In the genomic region with DNA sequence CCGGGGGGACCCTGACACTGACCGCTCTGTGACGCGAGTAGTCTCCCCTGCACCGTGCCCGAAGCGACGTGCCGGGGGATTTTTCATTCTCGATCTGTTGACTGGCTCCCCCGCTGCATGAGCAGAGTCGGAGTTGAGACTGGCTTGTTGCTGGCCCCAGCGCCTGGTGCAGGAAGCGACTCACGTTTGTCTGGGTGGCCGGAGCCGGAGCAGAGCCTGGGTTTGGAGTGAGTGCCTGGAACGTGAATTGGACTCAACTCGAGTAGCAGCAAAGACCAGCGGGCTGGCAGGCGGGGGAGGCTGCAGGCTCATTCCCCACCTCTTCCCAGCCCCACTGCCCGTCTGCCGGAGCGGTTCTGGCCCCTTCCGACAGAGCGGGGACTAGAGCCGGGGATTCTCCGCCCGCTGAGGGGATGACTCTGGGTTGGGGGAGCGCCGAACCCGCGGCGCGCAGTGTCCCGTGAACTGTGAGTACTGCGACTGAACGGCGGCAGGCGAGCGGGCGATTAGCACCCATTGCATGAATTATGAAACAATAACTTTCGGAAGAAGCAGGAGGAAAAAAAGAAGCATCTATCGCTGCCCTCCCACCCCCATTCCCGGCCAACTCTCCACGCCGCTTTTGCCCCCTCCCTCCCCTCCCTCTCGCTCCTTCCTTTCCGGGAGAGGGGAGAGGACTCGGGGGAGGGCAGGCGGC, we compare ENCODE assay signal across 1 cellular context.
TF ChIP-seq lines count a peak whose summit lies in the region.

No MANE protein-coding gene starts in this region.

TF ChIP-seq in HepG2, 621 proteins besides CTCF, POLR2A, EP300 and RAD21:
- TF ChIP-seq, protein P1, sequence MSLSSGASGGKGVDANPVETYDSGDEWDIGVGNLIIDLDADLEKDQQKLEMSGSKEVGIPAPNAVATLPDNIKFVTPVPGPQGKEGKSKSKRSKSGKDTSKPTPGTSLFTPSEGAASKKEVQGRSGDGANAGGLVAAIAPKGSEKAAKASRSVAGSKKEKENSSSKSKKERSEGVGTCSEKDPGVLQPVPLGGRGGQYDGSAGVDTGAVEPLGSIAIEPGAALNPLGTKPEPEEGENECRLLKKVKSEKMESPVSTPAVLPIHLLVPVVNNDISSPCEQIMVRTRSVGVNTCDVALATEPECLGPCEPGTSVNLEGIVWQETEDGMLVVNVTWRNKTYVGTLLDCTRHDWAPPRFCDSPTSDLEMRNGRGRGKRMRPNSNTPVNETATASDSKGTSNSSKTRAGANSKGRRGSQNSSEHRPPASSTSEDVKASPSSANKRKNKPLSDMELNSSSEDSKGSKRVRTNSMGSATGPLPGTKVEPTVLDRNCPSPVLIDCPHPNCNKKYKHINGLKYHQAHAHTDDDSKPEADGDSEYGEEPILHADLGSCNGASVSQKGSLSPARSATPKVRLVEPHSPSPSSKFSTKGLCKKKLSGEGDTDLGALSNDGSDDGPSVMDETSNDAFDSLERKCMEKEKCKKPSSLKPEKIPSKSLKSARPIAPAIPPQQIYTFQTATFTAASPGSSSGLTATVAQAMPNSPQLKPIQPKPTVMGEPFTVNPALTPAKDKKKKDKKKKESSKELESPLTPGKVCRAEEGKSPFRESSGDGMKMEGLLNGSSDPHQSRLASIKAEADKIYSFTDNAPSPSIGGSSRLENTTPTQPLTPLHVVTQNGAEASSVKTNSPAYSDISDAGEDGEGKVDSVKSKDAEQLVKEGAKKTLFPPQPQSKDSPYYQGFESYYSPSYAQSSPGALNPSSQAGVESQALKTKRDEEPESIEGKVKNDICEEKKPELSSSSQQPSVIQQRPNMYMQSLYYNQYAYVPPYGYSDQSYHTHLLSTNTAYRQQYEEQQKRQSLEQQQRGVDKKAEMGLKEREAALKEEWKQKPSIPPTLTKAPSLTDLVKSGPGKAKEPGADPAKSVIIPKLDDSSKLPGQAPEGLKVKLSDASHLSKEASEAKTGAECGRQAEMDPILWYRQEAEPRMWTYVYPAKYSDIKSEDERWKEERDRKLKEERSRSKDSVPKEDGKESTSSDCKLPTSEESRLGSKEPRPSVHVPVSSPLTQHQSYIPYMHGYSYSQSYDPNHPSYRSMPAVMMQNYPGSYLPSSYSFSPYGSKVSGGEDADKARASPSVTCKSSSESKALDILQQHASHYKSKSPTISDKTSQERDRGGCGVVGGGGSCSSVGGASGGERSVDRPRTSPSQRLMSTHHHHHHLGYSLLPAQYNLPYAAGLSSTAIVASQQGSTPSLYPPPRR (CRISPR knock-in tag; IDR thresholded peaks at IDR 0.05; ENCODE audit: borderline replicate concordance), result no peak
- TF ChIP-seq ZFP62 (CRISPR knock-in tag; IDR thresholded peaks at IDR 0.05) (no peak), ZNF513 (CRISPR knock-in tag; conservative IDR thresholded peaks at IDR 0.05) (no peak), ZNF83 (CRISPR knock-in tag; IDR thresholded peaks at IDR 0.05; ENCODE audit: borderline replicate concordance) (no peak), ZNF101 (CRISPR knock-in tag; IDR thresholded peaks at IDR 0.05; ENCODE audit: borderline replicate concordance, low read depth) (no peak), ZNF746 (CRISPR knock-in tag; IDR thresholded peaks at IDR 0.05) (no peak), ZNF431 (CRISPR knock-in tag; IDR thresholded peaks at IDR 0.05; ENCODE audit: borderline replicate concordance, low read depth) (no peak), ZKSCAN5 (CRISPR knock-in tag; IDR thresholded peaks at IDR 0.05) (no peak), JUND (CRISPR knock-in tag; IDR thresholded peaks at IDR 0.05) (no peak), WIZ (CRISPR knock-in tag; IDR thresholded peaks at IDR 0.05) (no peak), SALL2 (CRISPR knock-in tag; IDR thresholded peaks at IDR 0.05) (no peak), HNRNPL (IDR thresholded peaks at IDR 0.05; ENCODE audit: low read depth, low read length) (no peak), HDAC1 (CRISPR knock-in tag; IDR thresholded peaks at IDR 0.05) (no peak), ZNF138 (CRISPR knock-in tag; IDR thresholded peaks at IDR 0.05; ENCODE audit: low read depth) (no peak), FOSL2 (CRISPR knock-in tag; IDR thresholded peaks at IDR 0.05) (no peak), ZNF280D (CRISPR knock-in tag; IDR thresholded peaks at IDR 0.05) (no peak), ZNF234 (CRISPR knock-in tag; conservative IDR thresholded peaks at IDR 0.05) (no peak), CHD2 (IDR thresholded peaks at IDR 0.05; ENCODE audit: low read depth, low read length) (no peak)
- TF ChIP-seq, protein P2, sequence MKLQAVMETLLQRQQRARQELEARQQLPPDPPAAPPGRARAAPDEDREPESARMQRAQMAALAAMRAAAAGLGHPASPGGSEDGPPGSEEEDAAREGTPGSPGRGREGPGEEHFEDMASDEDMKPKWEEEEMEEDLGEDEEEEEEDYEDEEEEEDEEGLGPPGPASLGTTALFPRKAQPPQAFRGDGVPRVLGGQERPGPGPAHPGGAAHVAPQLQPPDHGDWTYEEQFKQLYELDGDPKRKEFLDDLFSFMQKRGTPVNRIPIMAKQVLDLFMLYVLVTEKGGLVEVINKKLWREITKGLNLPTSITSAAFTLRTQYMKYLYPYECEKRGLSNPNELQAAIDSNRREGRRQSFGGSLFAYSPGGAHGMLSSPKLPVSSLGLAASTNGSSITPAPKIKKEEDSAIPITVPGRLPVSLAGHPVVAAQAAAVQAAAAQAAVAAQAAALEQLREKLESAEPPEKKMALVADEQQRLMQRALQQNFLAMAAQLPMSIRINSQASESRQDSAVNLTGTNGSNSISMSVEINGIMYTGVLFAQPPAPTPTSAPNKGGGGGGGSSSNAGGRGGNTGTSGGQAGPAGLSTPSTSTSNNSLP (IDR thresholded peaks at IDR 0.05; ENCODE audit: low read depth, low read length), result no peak
- TF ChIP-seq, protein P3, sequence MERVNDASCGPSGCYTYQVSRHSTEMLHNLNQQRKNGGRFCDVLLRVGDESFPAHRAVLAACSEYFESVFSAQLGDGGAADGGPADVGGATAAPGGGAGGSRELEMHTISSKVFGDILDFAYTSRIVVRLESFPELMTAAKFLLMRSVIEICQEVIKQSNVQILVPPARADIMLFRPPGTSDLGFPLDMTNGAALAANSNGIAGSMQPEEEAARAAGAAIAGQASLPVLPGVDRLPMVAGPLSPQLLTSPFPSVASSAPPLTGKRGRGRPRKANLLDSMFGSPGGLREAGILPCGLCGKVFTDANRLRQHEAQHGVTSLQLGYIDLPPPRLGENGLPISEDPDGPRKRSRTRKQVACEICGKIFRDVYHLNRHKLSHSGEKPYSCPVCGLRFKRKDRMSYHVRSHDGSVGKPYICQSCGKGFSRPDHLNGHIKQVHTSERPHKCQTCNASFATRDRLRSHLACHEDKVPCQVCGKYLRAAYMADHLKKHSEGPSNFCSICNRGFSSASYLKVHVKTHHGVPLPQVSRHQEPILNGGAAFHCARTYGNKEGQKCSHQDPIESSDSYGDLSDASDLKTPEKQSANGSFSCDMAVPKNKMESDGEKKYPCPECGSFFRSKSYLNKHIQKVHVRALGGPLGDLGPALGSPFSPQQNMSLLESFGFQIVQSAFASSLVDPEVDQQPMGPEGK (CRISPR knock-in tag; IDR thresholded peaks at IDR 0.05), result no peak
TF ChIP-seq in HepG2: peak in this region for 0.
